ENCODE assay signal across 10 cellular contexts in genomic region chr5:134506054-134507039, GRCh38. TPM values are rescaled to one million over a fixed set of nuclear protein-coding genes. Genes with fewer than 3 reads are reported as not detected.
DNase-seq lines count a peak whose midpoint lies in the region; ATAC-seq and TF ChIP-seq lines count a peak whose summit lies in the region.
"Had no signal": no experiment of that assay in that cellular context is flagged by ENCODE, and none has a peak within 500 bp of the region (broad histone marks: within the 10 kb centered on the region; RNA-seq: fewer than 3 reads in every experiment).

No MANE protein-coding gene starts in this region.

- H3K4me1 Mint-ChIP-seq in Caco-2 (ENCODE audit: low read depth, unreplicated experiment) (peaks cover 31% of the 10 kb centered on the region), nephron progenitor cell (peaks cover 14% of the 10 kb centered on the region)

- H3K4me1 ChIP-seq in Caco-2 = peaks cover 66% of the 10 kb centered on the region

- H3K4me3 Mint-ChIP-seq in Caco-2 (ENCODE audit: unreplicated experiment) = peak overlapping the region; percentile 75
- H3K4me3 Mint-ChIP-seq in nephron progenitor cell = no peak overlapping the region

- H3K4me3 ChIP-seq in Caco-2 (ENCODE audit: low read depth, low read length) (peak overlapping the region; percentile 23), epithelial cell of proximal tubule (ENCODE audit: low read depth, low read length) (peak overlapping the region; percentile 60)

- intact Hi-C loops in Caco-2 (cut with micrococcal nuclease; ENCODE audit: unreplicated experiment) = loop anchor here (1.0 to 5.0 kb wide), 5 partner anchors 21 to 160 kb away; no protein-coding TSS in a partner anchor

- H3K9me3 ChIP-seq in Caco-2 = no peaks in the 10 kb centered on the region

- H3K36me3 ChIP-seq in Caco-2 (ENCODE audit: control insufficient read depth, insufficient read depth, low read length) = no peaks in the 10 kb centered on the region; the same call in 1 of the 2 replicates

- H3K27me3 Mint-ChIP-seq in Caco-2 (ENCODE audit: insufficient read depth, unreplicated experiment) = no peaks in the 10 kb centered on the region
- peaks cover 10% of the 10 kb centered on the region for H3K27me3 Mint-ChIP-seq in nephron progenitor cell (ENCODE audit: low read depth, poor library complexity)

- TF ChIP-seq CTCF in Caco-2 (IDR thresholded peaks at IDR 0.05; ENCODE audit: insufficient read depth in 1 of 2, low read depth in 1 of 2, low read length in 1 of 2, severe bottlenecking in 1 of 2, unreplicated experiment in 1 of 2) = no peak
- no peak for TF ChIP-seq CTCF in epithelial cell of proximal tubule (conservative IDR thresholded peaks at IDR 0.05; ENCODE audit: low read depth, low read length)
- no peak for TF ChIP-seq CTCF in nephron progenitor cell (IDR thresholded peaks at IDR 0.05)

- TSS peak; percentile 40 for BruUV-seq in Caco-2 (replicated peaks; lab: Mats Ljungman, UMichigan)

- DNase-seq in Caco-2 = peak; percentile 97 to 99
- DNase-seq in NCI-H146 treated with DMSO at 0.1 percent for 48 hours (lab: John Stamatoyannopoulos, UW; ENCODE audit: unreplicated experiment) = peak; percentile 12
- DNase-seq in epithelial cell of proximal tubule (ENCODE audit: low read depth) = no peak
- DNase-seq in nephron progenitor cell = peak; percentile 23
- DNase-seq in mesenteric fat pad (ENCODE audit: low spot score) = no peak
- no peak for DNase-seq in T-helper 9 cell
- no peak for DNase-seq in SHP77 (lab: John Stamatoyannopoulos, UW)
- DNase-seq: cortex of kidney; stimulated activated naive CD8-positive, alpha-beta T cell treated with anti-CD3 and anti-CD28 coated beads, Interleukin-15, Interleukin-2, amounts not matched to agents 100 U/mL and 50 U/mL, for 24 hours had no signal

- POLR2A ChIA-PET in Caco-2 (lab: Charles Lee) = interaction anchor here (0.5 to 1.9 kb wide), 10 partner anchors 14 to 281 kb away, joined by 3 to 23 read pairs (median 4); partner anchors contain the start of genes JADE2 and PPP2CA

- H3K27ac Mint-ChIP-seq in Caco-2 (ENCODE audit: unreplicated experiment) = peak overlapping the region; percentile 93
- H3K27ac Mint-ChIP-seq in nephron progenitor cell = no peak overlapping the region

- ATAC-seq in GM19023 (IDR thresholded peaks at IDR 0.05; ENCODE audit: unreplicated experiment) = no peak
- ATAC-seq: stimulated activated naive CD8-positive, alpha-beta T cell treated with anti-CD3 and anti-CD28 coated beads, Interleukin-15, Interleukin-2, amounts not matched to agents 100 U/mL and 50 U/mL, for 24 hours had no signal

- no peaks in the 10 kb centered on the region for H3K27me3 ChIP-seq in Caco-2 (replicated peaks; ENCODE audit: control insufficient read depth, insufficient read depth, low read length)

- CTCF ChIA-PET in Caco-2 (lab: Charles Lee) = interaction anchor here (0.6 to 1.7 kb wide), 7 partner anchors 19 to 1379 kb away, joined by 3 to 7 read pairs (median 3); partner anchors contain the start of gene CDKN2AIPNL

- H3K36me3 Mint-ChIP-seq in Caco-2 (ENCODE audit: insufficient read depth, unreplicated experiment) = peaks cover 18% of the 10 kb centered on the region
- H3K36me3 Mint-ChIP-seq in nephron progenitor cell (ENCODE audit: low read depth) = no peaks in the 10 kb centered on the region

- H3K9me3 Mint-ChIP-seq in Caco-2 (ENCODE audit: unreplicated experiment) = no peaks in the 10 kb centered on the region
- H3K9me3 Mint-ChIP-seq in nephron progenitor cell = no peaks in the 10 kb centered on the region

RNA-seq across cellular contexts. Expression of gene JADE2, which starts 19.1 kb away (rescaled TPM):
- 65.3 and 67.6 TPM in 2 replicates for total RNA-seq in Caco-2 (2022)
- 20.3 and 21.6 TPM in 2 replicates for total RNA-seq in epithelial cell of proximal tubule
- 31.6 TPM for total RNA-seq in mesenteric fat pad

Comparison
In these comparisons a context has a peak if more than half of its experiments do, and no peak if none do; other contexts are left out.
1. DNase-seq: peak in Caco-2 (2 of 2), NCI-H146 treated with DMSO at 0.1 percent for 48 hours (single experiment) and nephron progenitor cell (single experiment); none in epithelial cell of proximal tubule (single experiment), mesenteric fat pad (single experiment), T-helper 9 cell (single experiment) and SHP77 (0 of 2).